In the genomic region with DNA sequence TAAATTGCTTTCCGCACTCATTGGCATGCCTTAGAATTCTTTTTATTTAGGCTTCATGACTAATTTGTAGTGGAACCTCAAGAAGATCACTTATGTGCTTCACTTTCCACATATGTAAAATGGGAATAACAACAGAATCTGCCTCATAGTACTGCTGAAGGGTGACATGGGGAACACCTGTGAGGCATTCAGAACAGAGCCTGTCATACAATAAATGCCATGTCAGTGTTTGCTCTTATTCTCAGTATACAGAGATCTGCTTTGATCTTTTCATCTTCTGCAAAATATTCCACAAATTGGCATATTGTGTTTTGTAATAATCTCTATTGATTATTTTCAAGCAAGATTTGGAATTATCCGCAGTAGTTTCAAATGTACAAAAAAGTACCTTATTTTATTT, we compare ENCODE assay signal across 32 cellular contexts.
"Had no signal": no experiment of that assay in that cellular context is flagged by ENCODE, and none has a peak within 500 bp of the region (broad histone marks: within the 10 kb centered on the region; RNA-seq: fewer than 3 reads in every experiment).

No MANE protein-coding gene starts in this region.

- H3K4me3 Mint-ChIP-seq: naive thymus-derived CD8-positive, alpha-beta T cell; natural killer cell treated with Interleukin-12 subunit alpha and Interleukin-12 subunit beta and Interleukin-15 and Interleukin-18, amount 100 ng/mL, for 72 hours; nephron progenitor cell; neural crest cell; stimulated activated memory B cell treated with anti-CD40 and anti-IgM and Interleukin-4, amounts not matched to agents 10 μg/mL and 1 μg/mL and 100 μg/mL, for 72 hours; stimulated activated naive CD8-positive, alpha-beta T cell treated with anti-CD3 and anti-CD28 coated beads, Interleukin-15, amount 100 ng/mL, for 72 hours; type B pancreatic cell had no signal

- H3K36me3 ChIP-seq: neutrophil, spleen, suprapubic skin, tibial artery, transverse colon, upper lobe of right lung, uterus had no signal

- H3K27me3 Mint-ChIP-seq: natural killer cell treated with Interleukin-12 subunit alpha and Interleukin-12 subunit beta and Interleukin-15 and Interleukin-18, amount 100 ng/mL, for 72 hours; progenitor cell of endocrine pancreas; stimulated activated memory B cell treated with anti-CD40 and anti-IgM and Interleukin-4, amounts not matched to agents 10 μg/mL and 1 μg/mL and 100 μg/mL, for 72 hours; stimulated activated naive CD8-positive, alpha-beta T cell treated with anti-CD3 and anti-CD28 coated beads, Interleukin-15, amount 100 ng/mL, for 72 hours had no signal

- H3K27me3 ChIP-seq: neutrophil, spleen, suprapubic skin, testis, tibial artery, transverse colon, upper lobe of right lung, uterus had no signal

- H3K27ac Mint-ChIP-seq: naive thymus-derived CD8-positive, alpha-beta T cell; natural killer cell treated with Interleukin-12 subunit alpha and Interleukin-12 subunit beta and Interleukin-15 and Interleukin-18, amount 100 ng/mL, for 72 hours; nephron progenitor cell; progenitor cell of endocrine pancreas; stimulated activated memory B cell treated with anti-CD40 and anti-IgM and Interleukin-4, amounts not matched to agents 10 μg/mL and 1 μg/mL and 100 μg/mL, for 72 hours; stimulated activated naive CD8-positive, alpha-beta T cell treated with anti-CD3 and anti-CD28 coated beads, Interleukin-15, amount 100 ng/mL, for 72 hours; type B pancreatic cell had no signal

- H3K4me1 ChIP-seq: parathyroid adenoma, psoas muscle, spleen, suprapubic skin, testis, tibial artery, transverse colon, upper lobe of right lung, uterus had no signal

- H3K4me1 Mint-ChIP-seq: naive thymus-derived CD8-positive, alpha-beta T cell; stimulated activated memory B cell treated with anti-CD40 and anti-IgM and Interleukin-4, amounts not matched to agents 10 μg/mL and 1 μg/mL and 100 μg/mL, for 72 hours; stimulated activated naive CD8-positive, alpha-beta T cell treated with anti-CD3 and anti-CD28 coated beads, Interleukin-15, amount 100 ng/mL, for 72 hours had no signal

- ATAC-seq: naive thymus-derived CD8-positive, alpha-beta T cell; natural killer cell treated with Interleukin-12 subunit alpha and Interleukin-12 subunit beta and Interleukin-15 and Interleukin-18, amount 100 ng/mL, for 72 hours; psoas muscle; right cardiac atrium; sciatic nerve; stimulated activated memory B cell treated with anti-CD40 and anti-IgM and Interleukin-4, amounts not matched to agents 10 μg/mL and 1 μg/mL and 100 μg/mL, for 72 hours; stimulated activated naive CD8-positive, alpha-beta T cell treated with anti-CD3 and anti-CD28 coated beads, Interleukin-15, amount 100 ng/mL, for 72 hours; stimulated activated naive CD8-positive, alpha-beta T cell treated with anti-CD3 and anti-CD28 coated beads, Interleukin-15, Interleukin-2, amounts not matched to agents 100 U/mL and 50 U/mL, for 24 hours; upper lobe of right lung had no signal

- H3K27ac ChIP-seq: neutrophil, parathyroid adenoma, psoas muscle, skin epidermis, spleen, suprapubic skin, testis, tibial artery, transverse colon, upper lobe of right lung, uterus had no signal

- H3K9me3 ChIP-seq: neutrophil, psoas muscle, spleen, suprapubic skin, testis, tibial artery, transverse colon, upper lobe of right lung, uterus had no signal

- H3K9me3 Mint-ChIP-seq: naive thymus-derived CD8-positive, alpha-beta T cell; natural killer cell treated with Interleukin-12 subunit alpha and Interleukin-12 subunit beta and Interleukin-15 and Interleukin-18, amount 100 ng/mL, for 72 hours; nephron progenitor cell; neural crest cell; stimulated activated memory B cell treated with anti-CD40 and anti-IgM and Interleukin-4, amounts not matched to agents 10 μg/mL and 1 μg/mL and 100 μg/mL, for 72 hours; stimulated activated naive CD8-positive, alpha-beta T cell treated with anti-CD3 and anti-CD28 coated beads, Interleukin-15, amount 100 ng/mL, for 72 hours; type B pancreatic cell had no signal

- H3K4me3 ChIP-seq: psoas muscle, skin epidermis, smooth muscle cell, spleen, suprapubic skin, testis, tibial artery, transverse colon, upper lobe of right lung, uterus had no signal

- H3K36me3 Mint-ChIP-seq: naive thymus-derived CD8-positive, alpha-beta T cell; natural killer cell treated with Interleukin-12 subunit alpha and Interleukin-12 subunit beta and Interleukin-15 and Interleukin-18, amount 100 ng/mL, for 72 hours; stimulated activated memory B cell treated with anti-CD40 and anti-IgM and Interleukin-4, amounts not matched to agents 10 μg/mL and 1 μg/mL and 100 μg/mL, for 72 hours; type B pancreatic cell had no signal

- DNase-seq: naive thymus-derived CD8-positive, alpha-beta T cell; nephron progenitor cell; nucleus accumbens; posterior cingulate gyrus; psoas muscle; right cardiac atrium; spleen; stimulated activated CD4-positive, alpha-beta T cell treated with anti-CD3 and anti-CD28 coated beads, Interleukin-12 subunit alpha, Interleukin-12 subunit beta, amount 100 ng/mL, for 4 hours; stimulated activated CD4-positive, alpha-beta T cell treated with anti-CD3 and anti-CD28 coated beads, Interleukin-1b, Interleukin-23, amount 100 ng/mL, for 48 hours; stimulated activated CD4-positive, alpha-beta T cell treated with anti-CD3 and anti-CD28 coated beads, Interleukin-4, amount 100 ng/mL, for 1 hour; stimulated activated CD4-positive, alpha-beta T cell treated with anti-CD3 and anti-CD28 coated beads, Interleukin-4, amount 100 ng/mL, for 4 hours; stimulated activated CD8-positive, alpha-beta memory T cell treated with anti-CD3 and anti-CD28 coated beads, Interleukin-4, amount 100 ng/mL, for 48 hours; stimulated activated naive CD4-positive, alpha-beta T cell; stimulated activated naive CD8-positive, alpha-beta T cell treated with anti-CD3 and anti-CD28 coated beads, Interleukin-15, amount 100 ng/mL, for 72 hours; stimulated activated naive CD8-positive, alpha-beta T cell treated with anti-CD3 and anti-CD28 coated beads, Interleukin-15, Interleukin-2, amounts not matched to agents 100 U/mL and 50 U/mL, for 24 hours; substantia nigra; testis; tibial artery; transverse colon; upper lobe of right lung; uterus had no signal

- H3K9ac ChIP-seq: parathyroid adenoma had no signal
